ENCODE assay signal across 14 cellular contexts in genomic region chr4:4457803-4458550, GRCh38.
A peak's percentile ranks its signal among the peaks of the same experiment; 100 is the strongest.
DNase-seq lines count a peak whose midpoint lies in the region; ATAC-seq, FAIRE-seq and TF ChIP-seq lines count a peak whose summit lies in the region.
"Had no signal": no experiment of that assay in that cellular context is flagged by ENCODE, and none has a peak within 500 bp of the region (broad histone marks: within the 10 kb centered on the region; RNA-seq: fewer than 3 reads in every experiment).

No MANE protein-coding gene starts in this region.

- whole genome bisulfite sequencing in esophagus squamous epithelium, 2 donors: 62 to 87% methylated on average over 5 of the region's 5 CpGs

- H3K36me3 ChIP-seq in esophagus squamous epithelium: peaks cover 4 to 69% (median 6%) of the 10 kb centered on the region in 3 donors
- H3K36me3 ChIP-seq: uterus had no signal

- no peak for ATAC-seq in HG02678 (IDR thresholded peaks at IDR 0.05; ENCODE audit: unreplicated experiment)
- ATAC-seq: left lobe of liver; naive thymus-derived CD4-positive, alpha-beta T cell had no signal

- no peak overlapping the region for H3K27ac ChIP-seq in esophagus squamous epithelium
- H3K27ac ChIP-seq: uterus had no signal

- H3K9me3 ChIP-seq in esophagus squamous epithelium: no peaks in the 10 kb centered on the region
- H3K9me3 ChIP-seq: uterus had no signal

- no peak overlapping the region for H3K4me3 ChIP-seq in epithelial cell of esophagus (ENCODE audit: low read length)
- H3K4me3 ChIP-seq in esophagus squamous epithelium: no peak overlapping the region
- H3K4me3 ChIP-seq: uterus had no signal

- H3K27me3 ChIP-seq in esophagus squamous epithelium: no peaks in the 10 kb centered on the region
- H3K27me3 ChIP-seq: uterus had no signal

- intact Hi-C loops in esophagus squamous epithelium (cut with DNase I): no loop called here

- no peaks in the 10 kb centered on the region for H3K4me1 ChIP-seq in esophagus squamous epithelium
- H3K4me1 ChIP-seq: uterus had no signal

- TF ChIP-seq POLR2A in esophagus squamous epithelium (IDR thresholded peaks at IDR 0.05): no peak

- TF ChIP-seq CTCF in epithelial cell of esophagus (IDR thresholded peaks at IDR 0.05; ENCODE audit: insufficient read depth, low read depth, low read length, missing control alignments): no peak
- TF ChIP-seq CTCF in esophagus squamous epithelium (IDR thresholded peaks at IDR 0.05): no peak

- peak; percentile 60 for DNase-seq in EL
- DNase-seq in RCC 7860 (ENCODE audit: low spot score): peak; percentile 63
- peak; percentile 8 for DNase-seq in epithelial cell of esophagus (ENCODE audit: low read depth)
- DNase-seq in myocyte (ENCODE audit: low read depth): peak; percentile 37
- no peak for DNase-seq in esophagus squamous epithelium (lab: John Stamatoyannopoulos, UW)
- DNase-seq in COLO829 (ENCODE audit: low spot score): no peak
- DNase-seq in COLO668 (lab: John Stamatoyannopoulos, UW; ENCODE audit: unreplicated experiment): no peak
- DNase-seq: activated B cell treated with CpG ODN at 0.5 μM for 24 hours; HCEC 1CT; naive thymus-derived CD4-positive, alpha-beta T cell; retina; uterus had no signal

- no peak for FAIRE-seq in RCC 7860 (lab: Jason Lieb, UNC)

Comparison
In these comparisons a context has a peak if more than half of its experiments do, and no peak if none do; other contexts are left out.
1. DNase-seq: peak in EL (single experiment), RCC 7860 (single experiment), epithelial cell of esophagus (single experiment) and myocyte (single experiment); none in esophagus squamous epithelium (single experiment), COLO829 (single experiment) and COLO668 (single experiment).